Comparison of ENCODE assay signal across 21 cellular contexts in the genomic region with DNA sequence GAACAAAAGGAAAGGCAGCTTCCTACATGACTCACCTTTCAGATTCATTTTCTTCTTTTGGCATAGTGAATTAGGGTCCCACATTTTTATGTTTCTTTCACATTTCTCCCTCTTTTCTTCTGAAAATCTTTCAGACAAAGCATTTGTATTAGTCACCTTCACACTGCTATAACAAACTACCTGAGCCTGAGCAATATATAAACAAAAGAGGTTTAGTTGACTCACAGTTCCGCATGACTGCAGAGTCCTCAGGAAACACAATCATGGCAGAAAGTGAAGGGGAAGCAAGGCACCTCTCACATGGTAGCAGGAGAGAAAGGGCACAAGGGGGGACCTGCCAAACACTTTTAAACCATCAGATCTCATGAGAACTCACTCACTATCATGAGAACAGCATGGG. TPM values are rescaled to one million over a fixed set of nuclear protein-coding genes. Genes with fewer than 3 reads are reported as not detected.
A peak's percentile ranks its signal among the peaks of the same experiment; 100 is the strongest.
DNase-seq lines count a peak whose midpoint lies in the region; ATAC-seq, FAIRE-seq and TF ChIP-seq lines count a peak whose summit lies in the region.
"Had no signal": no experiment of that assay in that cellular context is flagged by ENCODE, and none has a peak within 500 bp of the region (broad histone marks: within the 10 kb centered on the region; RNA-seq: fewer than 3 reads in every experiment).

No MANE protein-coding gene starts in this region.

- no peaks in the 10 kb centered on the region for H3K79me1 ChIP-seq in H1 (ENCODE audit: low read depth, low read length)

- H3K4me3 Mint-ChIP-seq in activated CD4-positive, alpha-beta T cell treated with anti-CD3 and anti-CD28 coated beads for 36 hours, result no peak overlapping the region
- H3K4me3 Mint-ChIP-seq: CD4-positive, CD25-positive, alpha-beta regulatory T cell had no signal

- H3K27ac ChIP-seq in H1 (ENCODE audit: low read depth, low read length), result no peak overlapping the region

- no peak overlapping the region for H3K4ac ChIP-seq in H1 (replicated peaks; ENCODE audit: insufficient read length, low read depth, low read length)

- no peak overlapping the region for H2AK5ac ChIP-seq in H1 (ENCODE audit: low read depth, low read length)

- H3K23me2 ChIP-seq in H1 (ENCODE audit: low read depth, low read length), result no peaks in the 10 kb centered on the region

- CTCF ChIA-PET in activated CD4-positive, alpha-beta T cell treated with anti-CD3 and anti-CD28 coated beads for 36 hours (lab: Charles Lee), result no interaction called here
- CTCF ChIA-PET in H1 (lab: Charles Lee; ENCODE audit: partially characterized antibody), result no interaction called here

- 88% methylated on average over 1 of the region's 1 CpG; no CpG with 5 or more reads in 1 of the 2 experiments for WGBS in H1 (ENCODE audit: extremely low coverage in 1 of 2, insufficient coverage in 1 of 2, insufficient read length in 1 of 2, insufficient replicate concordance in 2 of 2, low coverage in 1 of 2, low lambda C conversion rate in 2 of 2, missing lambda C conversion rate in 1 of 2), 2 experiments

- no peak overlapping the region for H2BK12ac ChIP-seq in H1 (ENCODE audit: low read depth, low read length)

- H3K27me3 Mint-ChIP-seq in activated CD4-positive, alpha-beta T cell treated with anti-CD3 and anti-CD28 coated beads for 36 hours, result peaks cover 8% of the 10 kb centered on the region
- H3K27me3 Mint-ChIP-seq: CD4-positive, CD25-positive, alpha-beta regulatory T cell had no signal

- DNase-seq in activated CD4-positive, alpha-beta T cell treated with anti-CD3 and anti-CD28 coated beads for 36 hours, result no peak
- DNase-seq in activated CD4-positive, alpha-beta T cell treated with anti-CD3 and anti-CD28 coated beads, Interleukin-2, amount 50 U/mL, for 4 hours, result no peak
- peak; percentile 2 for DNase-seq in stimulated activated CD4-positive, alpha-beta T cell treated with anti-CD3 and anti-CD28 coated beads, Interleukin-1b, Interleukin-23, amount 100 ng/mL, for 48 hours
- no peak for DNase-seq in stimulated activated CD4-positive, alpha-beta T cell treated with anti-CD3 and anti-CD28 coated beads, Interleukin-4, amount 100 ng/mL, for 4 hours
- DNase-seq in H1 (ENCODE audit: low read depth in 1 of 2, low spot score in 2 of 2) (no peak), iPS-NIHi11 (ENCODE audit: low spot score) (no peak), NOMO-1 treated with DMSO at 0.1 percent for 48 hours (lab: John Stamatoyannopoulos, UW; ENCODE audit: unreplicated experiment) (no peak)
- DNase-seq: BE2C; Caco-2; CD4-positive, CD25-positive, alpha-beta regulatory T cell; KG1; NCI-H1417 treated with DMSO at 0.1 percent for 48 hours; NCI-H1930; NCI-H345; NCI-H524 treated with DMSO at 0.1 percent for 48 hours; PC-3; RPMI8226; SHP77 treated with DMSO at 0.1 percent for 48 hours had no signal

- POLR2A ChIA-PET in activated CD4-positive, alpha-beta T cell treated with anti-CD3 and anti-CD28 coated beads for 36 hours (lab: Charles Lee), result no interaction called here
- POLR2A ChIA-PET in H1 (lab: Charles Lee; ENCODE audit: partially characterized antibody), result no interaction called here

- no peak overlapping the region for H4K91ac ChIP-seq in H1 (replicated peaks; ENCODE audit: insufficient read length, low read length)

- TF ChIP-seq CTCF in H1 (IDR thresholded peaks at IDR 0.05; ENCODE audit: control extremely low read depth in 1 of 3, insufficient read depth in 1 of 3, low read depth in 1 of 3, low read length in 3 of 3), result no peak

- H2BK15ac ChIP-seq in H1 (ENCODE audit: low read length), result no peak overlapping the region

- peak; percentile 69 for ATAC-seq in activated CD4-positive, alpha-beta T cell treated with anti-CD3 and anti-CD28 coated beads for 36 hours
- no peak for ATAC-seq in HG03520 (IDR thresholded peaks at IDR 0.05; ENCODE audit: unreplicated experiment)
- ATAC-seq: PC-3 had no signal

- no peak overlapping the region for H3K14ac ChIP-seq in H1 (ENCODE audit: insufficient read length)

- no peak overlapping the region for H2BK120ac ChIP-seq in H1 (replicated peaks; ENCODE audit: low read depth, low read length)

- TF ChIP-seq POLR2A in H1 (IDR thresholded peaks at IDR 0.05; ENCODE audit: control extremely low read depth in 1 of 2, low read depth in 2 of 2, low read length in 2 of 2), result no peak

- no peaks in the 10 kb centered on the region for H4K20me1 ChIP-seq in H1 (replicated peaks in 1 of 2; ENCODE audit: control insufficient read depth in 1 of 2, insufficient read depth in 2 of 2, low read length in 2 of 2)

- intact Hi-C loops in activated CD4-positive, alpha-beta T cell treated with anti-CD3 and anti-CD28 coated beads for 36 hours (cut with DNase I, micrococcal nuclease), result loop anchor here in 1 of 2 experiments (10.0 kb wide), 1 partner anchor 134 kb away; no protein-coding TSS in a partner anchor

- no peaks in the 10 kb centered on the region for H3K4me1 ChIP-seq in H1 (replicated peaks in 1 of 4; ENCODE audit: control insufficient read depth in 3 of 4, insufficient read depth in 4 of 4, low read length in 3 of 4)
- H3K4me1 ChIP-seq: BE2C, Caco-2 had no signal

- H3K56ac ChIP-seq in H1 (replicated peaks; ENCODE audit: insufficient read length, low read depth, low read length), result no peak overlapping the region

- H3K9ac ChIP-seq in H1 (replicated peaks in 1 of 4; ENCODE audit: extremely low read depth in 1 of 4, low read depth in 3 of 4, low read length in 3 of 4), result no peak overlapping the region

- no peak overlapping the region for H3K23ac ChIP-seq in H1 (ENCODE audit: insufficient read length)

- no peak overlapping the region for H4K8ac ChIP-seq in H1 (ENCODE audit: extremely low read depth, insufficient read depth, low read length)

- no peaks in the 10 kb centered on the region for H3K79me2 ChIP-seq in H1 (ENCODE audit: control insufficient read depth in 1 of 2, insufficient read depth in 2 of 2, low read length in 2 of 2)

- H4K5ac ChIP-seq in H1 (ENCODE audit: insufficient read length, low read depth, low read length), result no peak overlapping the region

- no peaks in the 10 kb centered on the region for H3K36me3 Mint-ChIP-seq in activated CD4-positive, alpha-beta T cell treated with anti-CD3 and anti-CD28 coated beads for 36 hours (ENCODE audit: low read depth)
- H3K36me3 Mint-ChIP-seq: CD4-positive, CD25-positive, alpha-beta regulatory T cell had no signal

- no peak overlapping the region for H2BK5ac ChIP-seq in H1 (ENCODE audit: low read depth, low read length)

- no peak overlapping the region for H2BK20ac ChIP-seq in H1 (ENCODE audit: low read length)

- H3K18ac ChIP-seq in H1 (ENCODE audit: extremely low read depth, low read length), result no peak overlapping the region

- H3K4me1 Mint-ChIP-seq in activated CD4-positive, alpha-beta T cell treated with anti-CD3 and anti-CD28 coated beads for 36 hours, result peaks cover 7% of the 10 kb centered on the region
- H3K4me1 Mint-ChIP-seq: CD4-positive, CD25-positive, alpha-beta regulatory T cell had no signal

- H3K36me3 ChIP-seq in H1 (ENCODE audit: control insufficient read depth in 2 of 4, insufficient read depth in 4 of 4, low read length in 3 of 4), result no peaks in the 10 kb centered on the region
- H3K36me3 ChIP-seq: BE2C had no signal

- no peak for TF ChIP-seq EP300 in H1 (IDR thresholded peaks at IDR 0.05; ENCODE audit: borderline replicate concordance in 1 of 2, low read depth in 2 of 2, low read length in 2 of 2)

- H3K27ac Mint-ChIP-seq in activated CD4-positive, alpha-beta T cell treated with anti-CD3 and anti-CD28 coated beads for 36 hours, result no peak overlapping the region
- H3K27ac Mint-ChIP-seq: CD4-positive, CD25-positive, alpha-beta regulatory T cell had no signal

- H3K4me3 ChIP-seq in H1 (ENCODE audit: extremely low read depth in 1 of 4, insufficient read depth in 2 of 4, low read depth in 3 of 4, low read length in 4 of 4), result no peak overlapping the region

- FAIRE-seq in H1 (lab: Jason Lieb, UNC), result peak; percentile 50

- H3K27me3 ChIP-seq in H1 (replicated peaks in 1 of 4; ENCODE audit: control insufficient read depth in 3 of 4, extremely low read depth in 1 of 4, insufficient read depth in 3 of 4, low read length in 3 of 4), result no peaks in the 10 kb centered on the region
- H3K27me3 ChIP-seq: BE2C had no signal

- no peak overlapping the region for H3K4me2 ChIP-seq in H1 (ENCODE audit: insufficient read depth in 1 of 2, low read depth in 2 of 2, low read length in 2 of 2)

- no peak for TF ChIP-seq RAD21 in H1 (IDR thresholded peaks at IDR 0.05 in 1 of 2, conservative IDR thresholded peaks at IDR 0.05 in 1 of 2; ENCODE audit: low read depth in 2 of 2, low read length in 2 of 2)

- H3K9me3 ChIP-seq in H1 (ENCODE audit: insufficient read depth in 2 of 2, low read depth in 1 of 2, low read length in 1 of 2), result no peaks in the 10 kb centered on the region
- H3K9me3 ChIP-seq: BE2C, Caco-2 had no signal

- H3K9me3 Mint-ChIP-seq in activated CD4-positive, alpha-beta T cell treated with anti-CD3 and anti-CD28 coated beads for 36 hours (ENCODE audit: low read depth), result no peaks in the 10 kb centered on the region

- H2AFZ ChIP-seq in H1 (ENCODE audit: low read length), result no peak overlapping the region

TF ChIP-seq in H1, 55 proteins besides CTCF, POLR2A, EP300 and RAD21 (continues in another document):
- TF ChIP-seq RXRA (IDR thresholded peaks at IDR 0.05; ENCODE audit: insufficient read depth, low read depth, low read length) (no peak), FOSL1 (IDR thresholded peaks at IDR 0.05; ENCODE audit: insufficient read depth, low read depth, low read length) (no peak)

RNA-seq across cellular contexts. Expression of gene MAGEA9, which starts 36.9 kb away (rescaled TPM):
- total RNA-seq in activated CD4-positive, alpha-beta T cell treated with anti-CD3 and anti-CD28 coated beads for 36 hours, result not detected
- total RNA-seq in H1 (2021; fragmentation: NEBNext Ultra II Directional; extraction: Animal tissue kit (Norgen Biotek cat#: 25700)), result not detected in 2 replicates
- not detected in 2 replicates for polyA plus RNA-seq in H1 (2011; rRNA removed)
- polyA plus RNA-seq in H1 (2011; cell fraction: cytosol; rRNA removed), result not detected
- not detected for polyA plus RNA-seq in H1 (2011; cell fraction: nucleus; rRNA removed)
- polyA plus RNA-seq in H1 (2012, experiment 1 of 2), result not detected in 4 replicates
- polyA plus RNA-seq in H1 (2012, experiment 2 of 2), result not detected
- not detected for polyA plus RNA-seq in H1 (2013, experiment 1 of 2)
- polyA plus RNA-seq in H1 (2013, experiment 2 of 2), result not detected
- not detected in 2 replicates for polyA minus RNA-seq in H1 (2011; rRNA and poly(A)+ RNA removed)
- not detected for polyA minus RNA-seq in H1 (2011; cell fraction: cytosol; rRNA and poly(A)+ RNA removed)
- polyA minus RNA-seq in H1 (2011; cell fraction: nucleus; rRNA and poly(A)+ RNA removed), result not detected
- total RNA-seq: A172; Caco-2; CD4-positive, CD25-positive, alpha-beta regulatory T cell; H4; PC-3 had no signal
- polyA plus RNA-seq: CD4-positive, CD25-positive, alpha-beta regulatory T cell had no signal

RNA-seq across cellular contexts. Expression of gene HSFX1, which starts 44.8 kb away (rescaled TPM):
- under 1 TPM; 0.25 to 0.47 TPM for total RNA-seq in activated CD4-positive, alpha-beta T cell treated with anti-CD3 and anti-CD28 coated beads for 36 hours
- 0.63 TPM in 2 replicates for total RNA-seq in H1 (2021; fragmentation: NEBNext Ultra II Directional; extraction: Animal tissue kit (Norgen Biotek cat#: 25700))
- polyA plus RNA-seq in H1 (2011; rRNA removed), result 0.42 and 0.60 TPM in 2 replicates
- polyA plus RNA-seq in H1 (2011; cell fraction: cytosol; rRNA removed), result 0.31 TPM
- 1.9 TPM for polyA plus RNA-seq in H1 (2011; cell fraction: nucleus; rRNA removed)
- polyA plus RNA-seq in H1 (2012, experiment 1 of 2), result 0.18 to 0.64 TPM (median 0.33 TPM) in 4 replicates
- polyA plus RNA-seq in H1 (2012, experiment 2 of 2), result 0.10 TPM
- polyA plus RNA-seq in H1 (2013, experiment 1 of 2), result 0.16 TPM
- polyA plus RNA-seq in H1 (2013, experiment 2 of 2), result 0.18 TPM
- polyA minus RNA-seq in H1 (2011; rRNA and poly(A)+ RNA removed), result 0.61 and 0.79 TPM in 2 replicates
- not detected for polyA minus RNA-seq in H1 (2011; cell fraction: cytosol; rRNA and poly(A)+ RNA removed)
- polyA minus RNA-seq in H1 (2011; cell fraction: nucleus; rRNA and poly(A)+ RNA removed), result 1.9 TPM
- total RNA-seq: H4 had no signal
